Comparison of ENCODE assay signal across 11 cellular contexts in the genomic region with DNA sequence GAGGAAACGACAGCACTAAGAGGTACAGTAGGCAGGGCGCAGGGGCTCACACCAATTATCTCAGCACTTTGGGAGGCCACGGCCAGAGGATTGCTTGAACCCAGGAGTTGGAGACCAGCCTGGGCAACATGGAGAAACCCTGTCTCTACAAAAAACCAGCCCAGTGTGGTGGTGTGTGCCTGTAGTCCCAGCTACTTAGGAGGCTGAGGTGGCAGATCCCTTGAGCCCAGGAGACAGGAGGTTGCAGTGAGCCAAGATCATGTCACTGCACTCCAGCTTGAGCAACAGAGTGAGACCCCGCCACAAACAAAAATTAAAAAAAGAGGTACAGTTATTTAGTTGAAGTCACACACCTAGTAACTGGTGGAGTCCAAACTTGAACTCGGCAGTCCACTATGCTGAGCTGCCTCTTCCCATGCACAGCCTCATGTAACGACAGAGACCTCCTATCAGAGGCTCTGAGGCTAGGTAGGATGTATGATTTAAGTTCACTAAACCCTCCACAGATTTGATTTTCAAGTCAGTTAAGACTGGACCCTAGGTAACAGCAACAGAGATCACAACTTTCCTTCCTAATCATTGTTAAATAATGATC. TPM values are rescaled to one million over a fixed set of nuclear protein-coding genes. Genes with fewer than 3 reads are reported as not detected.
DNase-seq lines count a peak whose midpoint lies in the region; ATAC-seq, FAIRE-seq and TF ChIP-seq lines count a peak whose summit lies in the region.
"Had no signal": no experiment of that assay in that cellular context is flagged by ENCODE, and none has a peak within 500 bp of the region (broad histone marks: within the 10 kb centered on the region; RNA-seq: fewer than 3 reads in every experiment).

No MANE protein-coding gene starts in this region.

- H3K36me3 ChIP-seq in small intestine (ENCODE audit: control insufficient read depth in 2 of 2, insufficient read depth in 2 of 2, low read length in 2 of 2) = peaks cover 0 to 12% of the 10 kb centered on the region in 2 donors

- 68 to 91% (median 79%) methylated on average over 6 of the region's 6 CpGs for WGBS in small intestine, 3 donors

- no peaks in the 10 kb centered on the region for H3K27me3 ChIP-seq in small intestine (ENCODE audit: control insufficient read depth in 2 of 2, insufficient read depth in 2 of 2, low read length in 2 of 2)

- no peak for DNase-seq in GM12891 (ENCODE audit: insufficient read length, low spot score)
- DNase-seq in activated naive CD4-positive, alpha-beta T cell treated with anti-CD3 and anti-CD28 coated beads, Interleukin-2, amount 50 U/mL, for 72 hours (ENCODE audit: low spot score in 2 of 2) = no peak
- DNase-seq in small intestine = no peak
- DNase-seq in GM20000 (ENCODE audit: low spot score) = no peak
- no peak for DNase-seq in Right ventricle myocardium superior
- no peak for DNase-seq in NCI-H446 (lab: John Stamatoyannopoulos, UW)
- DNase-seq: cerebellar nuclear complex, NCI-H2029 had no signal

- H3K27ac Mint-ChIP-seq in activated naive CD4-positive, alpha-beta T cell treated with anti-CD3 and anti-CD28 coated beads, Interleukin-2, amount 50 U/mL, for 72 hours = peak overlapping the region; percentile 94 to 99
- H3K27ac Mint-ChIP-seq: nephron had no signal

- peak overlapping the region in 1 of 2 donors; percentile 10 for H3K4me3 ChIP-seq in small intestine (ENCODE audit: low read depth in 1 of 2, low read length in 2 of 2)

- peak; percentile 65 for FAIRE-seq in GM12891 (lab: Jason Lieb, UNC)
- FAIRE-seq in small intestine (lab: Jason Lieb, UNC) = no peak
- FAIRE-seq: islet of Langerhans had no signal

- intact Hi-C loops in Right ventricle myocardium superior (cut with DNase I) = no loop called here

- H3K9me3 Mint-ChIP-seq in activated naive CD4-positive, alpha-beta T cell treated with anti-CD3 and anti-CD28 coated beads, Interleukin-2, amount 50 U/mL, for 72 hours = no peaks in the 10 kb centered on the region
- H3K9me3 Mint-ChIP-seq: nephron had no signal

- H3K36me3 Mint-ChIP-seq in activated naive CD4-positive, alpha-beta T cell treated with anti-CD3 and anti-CD28 coated beads, Interleukin-2, amount 50 U/mL, for 72 hours = peaks cover 40 to 74% of the 10 kb centered on the region in 2 donors

- H3K27ac ChIP-seq in small intestine (ENCODE audit: low read depth in 1 of 2, low read length in 1 of 2) = peak overlapping the region; percentile 55 to 71

- peaks cover 0 to 2% of the 10 kb centered on the region in 2 donors for H3K4me1 ChIP-seq in small intestine (ENCODE audit: control insufficient read depth in 2 of 2, insufficient read depth in 1 of 2, low read depth in 1 of 2, low read length in 1 of 2)

- H3K9me3 ChIP-seq in small intestine (ENCODE audit: control insufficient read depth, low read depth) = no peaks in the 10 kb centered on the region

- TF ChIP-seq CTCF in GM20000 (IDR thresholded peaks at IDR 0.05; ENCODE audit: extremely low read depth, missing control alignments) = no peak

- peak; percentile 16 for ATAC-seq in HG03342 (IDR thresholded peaks at IDR 0.05; ENCODE audit: unreplicated experiment)
- peak; percentile 13 to 21 for ATAC-seq in activated naive CD4-positive, alpha-beta T cell treated with anti-CD3 and anti-CD28 coated beads, Interleukin-2, amount 50 U/mL, for 72 hours
- no peak for ATAC-seq in Right ventricle myocardium superior (ENCODE audit: poor library complexity)

- no peak for TF ChIP-seq POLR2A in GM12891 (IDR thresholded peaks at IDR 0.05; ENCODE audit: low read depth, low read length)

TF ChIP-seq in GM12891, 5 proteins besides CTCF, POLR2A, EP300 and RAD21:
- TF ChIP-seq POLR2AphosphoS5 (IDR thresholded peaks at IDR 0.05; ENCODE audit: low read depth, low read length) (no peak), SPI1 (IDR thresholded peaks at IDR 0.05; ENCODE audit: low read depth, low read length) (no peak), PAX5 (IDR thresholded peaks at IDR 0.05; ENCODE audit: insufficient read depth, low read length, severe bottlenecking) (no peak), POU2F2 (IDR thresholded peaks at IDR 0.05; ENCODE audit: low read depth, low read length) (no peak), TAF1 (IDR thresholded peaks at IDR 0.05; ENCODE audit: low read depth, low read length) (no peak)

RNA-seq across cellular contexts. Expression of gene STK17B, which starts 8.7 kb away (rescaled TPM):
- polyA plus RNA-seq in GM12891 (2012; ENCODE audit: low read depth, missing spikeins) = 14.6 TPM
- total RNA-seq in activated naive CD4-positive, alpha-beta T cell treated with anti-CD3 and anti-CD28 coated beads, Interleukin-2, amount 50 U/mL, for 72 hours = 100 to 1,000 TPM; 164 to 240 TPM
- polyA plus RNA-seq in small intestine = 10 to 100 TPM in 2 of 3 donors, 1 to 10 TPM in 1; 6.7 to 27.7 (median 23.2) TPM
- 6.1 TPM for total RNA-seq in Right ventricle myocardium superior

Comparison
In these comparisons a context has a peak if more than half of its experiments do, and no peak if none do; other contexts are left out.
1. RNA of gene STK17B, which starts 8.7 kb away (total RNA-seq): 164 to 240 TPM in activated naive CD4-positive, alpha-beta T cell treated with anti-CD3 and anti-CD28 coated beads, Interleukin-2, amount 50 U/mL, for 72 hours; 6.1 TPM in Right ventricle myocardium superior (single experiment); every median in the first group is over 10 times any median in the second.